In the genomic region with DNA sequence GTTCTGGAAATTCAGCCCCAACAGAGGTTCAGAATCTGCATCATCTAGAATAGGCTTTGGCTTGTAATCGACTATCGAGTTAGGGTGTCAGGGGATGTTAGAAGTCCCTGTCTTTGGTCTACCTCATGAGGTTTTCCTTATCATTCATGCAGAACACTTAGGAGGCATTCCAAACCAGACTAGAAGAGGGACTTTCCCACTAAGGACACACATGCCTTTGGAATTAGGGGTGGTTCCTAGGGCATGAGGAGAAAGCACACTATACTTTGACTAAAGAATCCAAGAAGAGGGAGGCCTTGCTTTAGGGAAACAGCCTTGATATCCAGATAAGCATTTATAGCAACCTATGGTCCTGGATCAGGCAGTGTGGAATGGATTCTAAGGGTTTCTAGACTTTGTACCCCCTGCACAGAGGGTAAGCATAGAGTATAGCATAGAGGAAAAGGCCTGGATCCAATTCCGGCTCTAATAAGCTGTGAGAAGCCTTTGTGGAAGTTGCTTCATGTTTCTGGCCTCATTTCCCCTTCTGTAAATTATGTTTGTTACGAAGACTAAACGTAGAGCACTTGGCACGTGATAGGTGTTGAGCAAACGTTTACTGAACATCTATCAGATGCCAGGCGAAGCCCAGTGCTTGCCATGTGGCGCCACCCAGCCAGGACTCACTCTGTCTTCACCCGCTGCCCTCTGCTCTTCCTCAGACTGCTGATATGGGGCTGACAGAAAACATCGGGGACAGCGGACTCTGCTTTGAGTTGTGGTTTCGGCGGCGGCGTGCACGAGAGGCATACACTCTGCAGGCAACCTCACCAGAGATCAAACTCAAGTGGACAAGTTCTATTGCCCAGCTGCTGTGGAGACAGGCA, we compare ENCODE assay signal across 10 cellular contexts. TPM values are rescaled to one million over a fixed set of nuclear protein-coding genes. Genes with fewer than 3 reads are reported as not detected.
A peak's percentile ranks its signal among the peaks of the same experiment; 100 is the strongest.
DNase-seq lines count a peak whose midpoint lies in the region; ATAC-seq and TF ChIP-seq lines count a peak whose summit lies in the region.
"Had no signal": no experiment of that assay in that cellular context is flagged by ENCODE, and none has a peak within 500 bp of the region (broad histone marks: within the 10 kb centered on the region; RNA-seq: fewer than 3 reads in every experiment).

No MANE protein-coding gene starts in this region.

- peak; percentile 75 for ATAC-seq in left lobe of liver
- ATAC-seq in HG02884 (IDR thresholded peaks at IDR 0.05; ENCODE audit: unreplicated experiment): no peak

- intact Hi-C loops in MCF 10A (cut with micrococcal nuclease): no loop called here

- H3K27me3 ChIP-seq in tibial nerve: no peaks in the 10 kb centered on the region
- H3K27me3 ChIP-seq: BE2C had no signal

- TF ChIP-seq CTCF in MCF 10A (IDR thresholded peaks at IDR 0.05; ENCODE audit: unreplicated experiment) (no peak), tibial nerve (IDR thresholded peaks at IDR 0.05) (no peak)

- H3K9me3 ChIP-seq in tibial nerve: no peaks in the 10 kb centered on the region
- H3K9me3 ChIP-seq: BE2C had no signal

- POLR2A ChIA-PET in MCF 10A (lab: Yijun Ruan, JAX): interaction anchor here (0.5 to 2.0 kb wide), 5 partner anchors 13 to 325 kb away, joined by 3 to 8 read pairs (median 3); no protein-coding TSS in a partner anchor
- POLR2A ChIA-PET in activated CD4-positive, alpha-beta memory T cell treated with anti-CD3 and anti-CD28 coated beads, Interleukin-2, amount 10 ng/mL, durations not matched to agents 7 days and 5 days (lab: Charles Lee): interaction anchor here (0.8 kb wide), 2 partner anchors 14 to 18 kb away, joined by 4 read pairs; no protein-coding TSS in a partner anchor

- DNase-seq in SIG-M5 treated with dmso at 0.1 percent for 504 hours (lab: John Stamatoyannopoulos, UW; ENCODE audit: unreplicated experiment): peak; percentile 56
- DNase-seq in SIG-M5 (lab: John Stamatoyannopoulos, UW): no peak
- no peak for DNase-seq in MCF 10A (ENCODE audit: unreplicated experiment)
- DNase-seq in left lobe of liver (ENCODE audit: low spot score): peak; percentile 87
- DNase-seq in tibial nerve (ENCODE audit: low spot score in 2 of 2): no peak
- no peak for DNase-seq in OCI-M1 (lab: John Stamatoyannopoulos, UW)
- no peak for DNase-seq in activated CD4-positive, alpha-beta memory T cell treated with anti-CD3 and anti-CD28 coated beads, Interleukin-2, amount 10 ng/mL, durations not matched to agents 7 days and 5 days
- DNase-seq: activated CD8-positive, alpha-beta memory T cell treated with anti-CD3 and anti-CD28 coated beads, Interleukin-2, amount 50 U/mL, for 48 hours; BE2C had no signal

- WGBS in tibial nerve, 2 donors: 71 to 74% methylated on average over 17 of the region's 17 CpGs

- no peaks in the 10 kb centered on the region for H3K27me3 Mint-ChIP-seq in MCF 10A (ENCODE audit: insufficient read depth, unreplicated experiment)
- no peaks in the 10 kb centered on the region for H3K27me3 Mint-ChIP-seq in activated CD4-positive, alpha-beta memory T cell treated with anti-CD3 and anti-CD28 coated beads, Interleukin-2, amount 10 ng/mL, durations not matched to agents 7 days and 5 days

- CTCF ChIA-PET in MCF 10A (lab: Yijun Ruan, JAX): interaction anchor here (0.6 to 8.4 kb wide), 7 partner anchors 7 to 524 kb away, joined by 3 to 94 read pairs (median 5); a partner anchor contains a TSS
- CTCF ChIA-PET in activated CD4-positive, alpha-beta memory T cell treated with anti-CD3 and anti-CD28 coated beads, Interleukin-2, amount 10 ng/mL, durations not matched to agents 7 days and 5 days (lab: Charles Lee): no interaction called here

- no peaks in the 10 kb centered on the region for H3K9me3 Mint-ChIP-seq in MCF 10A (ENCODE audit: unreplicated experiment)
- no peaks in the 10 kb centered on the region for H3K9me3 Mint-ChIP-seq in activated CD4-positive, alpha-beta memory T cell treated with anti-CD3 and anti-CD28 coated beads, Interleukin-2, amount 10 ng/mL, durations not matched to agents 7 days and 5 days

- no peak overlapping the region for H3K4me3 Mint-ChIP-seq in MCF 10A (ENCODE audit: unreplicated experiment)
- H3K4me3 Mint-ChIP-seq in activated CD4-positive, alpha-beta memory T cell treated with anti-CD3 and anti-CD28 coated beads, Interleukin-2, amount 10 ng/mL, durations not matched to agents 7 days and 5 days: no peak overlapping the region

- no peak for TF ChIP-seq POLR2A in tibial nerve (IDR thresholded peaks at IDR 0.05)

- H3K36me3 ChIP-seq in tibial nerve: peaks cover 4 to 98% (median 18%) of the 10 kb centered on the region in 3 donors

- TF ChIP-seq EP300 in tibial nerve (IDR thresholded peaks at IDR 0.05): peak in 1 of 2 donors; percentile 11

- H3K27ac Mint-ChIP-seq in MCF 10A (ENCODE audit: low read depth, unreplicated experiment): peak overlapping the region; percentile 80
- no peak overlapping the region for H3K27ac Mint-ChIP-seq in activated CD4-positive, alpha-beta memory T cell treated with anti-CD3 and anti-CD28 coated beads, Interleukin-2, amount 10 ng/mL, durations not matched to agents 7 days and 5 days

- no TSS peak for BruUV-seq in MCF 10A (replicated peaks; lab: Mats Ljungman, UMichigan)

- peaks cover 0 to 22% (median 4%) of the 10 kb centered on the region in 4 donors for H3K4me1 ChIP-seq in tibial nerve

- peak overlapping the region in 3 of 4 donors; percentile 2 to 11 (median 6) for H3K27ac ChIP-seq in tibial nerve

- peaks cover 5% of the 10 kb centered on the region for H3K36me3 Mint-ChIP-seq in MCF 10A (ENCODE audit: insufficient read depth, unreplicated experiment)
- H3K36me3 Mint-ChIP-seq in activated CD4-positive, alpha-beta memory T cell treated with anti-CD3 and anti-CD28 coated beads, Interleukin-2, amount 10 ng/mL, durations not matched to agents 7 days and 5 days (ENCODE audit: low read depth): no peaks in the 10 kb centered on the region

- no peak overlapping the region for H3K4me3 ChIP-seq in tibial nerve

- H3K4me1 Mint-ChIP-seq in MCF 10A (ENCODE audit: insufficient read depth, unreplicated experiment): peaks cover 13% of the 10 kb centered on the region
- H3K4me1 Mint-ChIP-seq in activated CD4-positive, alpha-beta memory T cell treated with anti-CD3 and anti-CD28 coated beads, Interleukin-2, amount 10 ng/mL, durations not matched to agents 7 days and 5 days: peaks cover 23% of the 10 kb centered on the region

RNA-seq across cellular contexts. Expression of a gene that starts 13.2 kb away (rescaled TPM):
- total RNA-seq in MCF 10A (2022) (18.4 and 33.8 TPM in 2 replicates), left lobe of liver (8.0 TPM), tibial nerve (10 to 100 TPM; 28.6 to 90.3 (median 34.9) TPM)
- 1 to 10 TPM; 5.3 to 5.8 TPM for total RNA-seq in activated CD4-positive, alpha-beta memory T cell treated with anti-CD3 and anti-CD28 coated beads, Interleukin-2, amount 10 ng/mL, durations not matched to agents 7 days and 5 days

RNA-seq across cellular contexts. Expression of a gene that starts 15.1 kb away (rescaled TPM):
- total RNA-seq in MCF 10A (2022): 3.6 and 6.7 TPM in 2 replicates
- total RNA-seq in left lobe of liver: 41.9 TPM
- 100 to 1,000 TPM in 1 of 4 donors, 10 to 100 TPM in 3; 72.5 to 128 (median 80.9) TPM for total RNA-seq in tibial nerve
- under 1 TPM; 0.18 to 0.28 TPM for total RNA-seq in activated CD4-positive, alpha-beta memory T cell treated with anti-CD3 and anti-CD28 coated beads, Interleukin-2, amount 10 ng/mL, durations not matched to agents 7 days and 5 days

RNA-seq across cellular contexts. Expression of a gene that starts 15.6 kb away (rescaled TPM):
- 0.59 and 1.6 TPM in 2 replicates for total RNA-seq in MCF 10A (2022)
- total RNA-seq in left lobe of liver: 0.15 TPM
- under 1 TPM in 2 of 4 donors, not detected in 2; 0.44 to 0.63 TPM for total RNA-seq in tibial nerve
- not detected for total RNA-seq in activated CD4-positive, alpha-beta memory T cell treated with anti-CD3 and anti-CD28 coated beads, Interleukin-2, amount 10 ng/mL, durations not matched to agents 7 days and 5 days

RNA-seq across cellular contexts. Expression of a gene that starts 27.6 kb away (rescaled TPM):
- total RNA-seq in MCF 10A (2022) (not detected in 2 replicates), left lobe of liver (not detected), tibial nerve (not detected)
- total RNA-seq in activated CD4-positive, alpha-beta memory T cell treated with anti-CD3 and anti-CD28 coated beads, Interleukin-2, amount 10 ng/mL, durations not matched to agents 7 days and 5 days: not detected

RNA-seq across cellular contexts. Expression of a gene that starts 43.1 kb away (rescaled TPM):
- 10.9 and 11.8 TPM in 2 replicates for total RNA-seq in MCF 10A (2022)
- 0.13 TPM for total RNA-seq in left lobe of liver
- not detected for total RNA-seq in tibial nerve
- not detected for total RNA-seq in activated CD4-positive, alpha-beta memory T cell treated with anti-CD3 and anti-CD28 coated beads, Interleukin-2, amount 10 ng/mL, durations not matched to agents 7 days and 5 days

Comparison
In these comparisons a context has a peak if more than half of its experiments do, and no peak if none do; other contexts are left out.
1. DNase-seq: peak in SIG-M5 treated with dmso at 0.1 percent for 504 hours (single experiment) and left lobe of liver (single experiment); none in SIG-M5 (single experiment), MCF 10A (single experiment), tibial nerve (0 of 2), OCI-M1 (single experiment) and activated CD4-positive, alpha-beta memory T cell treated with anti-CD3 and anti-CD28 coated beads, Interleukin-2, amount 10 ng/mL, durations not matched to agents 7 days and 5 days (single experiment).